ENCODE assay signal across 8 cellular contexts in genomic region chr17:10698116-10698818, GRCh38. TPM values are rescaled to one million over a fixed set of nuclear protein-coding genes. Genes with fewer than 3 reads are reported as not detected.
DNase-seq lines count a peak whose midpoint lies in the region; ATAC-seq and TF ChIP-seq lines count a peak whose summit lies in the region.

No MANE protein-coding gene starts in this region.

- H3K36me3 ChIP-seq in SU-DHL-6 (ENCODE audit: low read length), result peaks cover 10% of the 10 kb centered on the region
- H3K36me3 ChIP-seq in fibroblast of lung (ENCODE audit: control insufficient read depth, insufficient read depth, low read length), result peaks cover 1% of the 10 kb centered on the region
- no peaks in the 10 kb centered on the region for H3K36me3 ChIP-seq in neural progenitor cell

- H3K9me3 Mint-ChIP-seq in activated T-cell treated with anti-CD3 and anti-CD28 coated beads, Interleukin-2, amount 50 U/mL, for 4 hours, result no peaks in the 10 kb centered on the region
- no peaks in the 10 kb centered on the region for H3K9me3 Mint-ChIP-seq in neural progenitor cell

- H3K27ac Mint-ChIP-seq in neural progenitor cell, result peak overlapping the region; percentile 91

- H3K4me3 Mint-ChIP-seq in activated T-cell treated with anti-CD3 and anti-CD28 coated beads, Interleukin-2, amount 50 U/mL, for 4 hours, result peak overlapping the region; percentile 98
- H3K4me3 Mint-ChIP-seq in neural progenitor cell, result peak overlapping the region; percentile 96

- H3F3A ChIP-seq in SU-DHL-6 (ENCODE audit: insufficient read depth) (no peaks in the 10 kb centered on the region; the same call in 1 of the 2 replicates), neural progenitor cell (ENCODE audit: low read depth) (no peaks in the 10 kb centered on the region)

- H2AFZ ChIP-seq in SU-DHL-6 (ENCODE audit: low read depth, low read length, severe bottlenecking) (peak overlapping the region; percentile 85), fibroblast of lung (ENCODE audit: low read length) (peak overlapping the region; percentile 32), neural progenitor cell (replicated peaks) (peak overlapping the region; percentile 66)

- H3K36me3 Mint-ChIP-seq in activated T-cell treated with anti-CD3 and anti-CD28 coated beads, Interleukin-2, amount 50 U/mL, for 4 hours (ENCODE audit: insufficient read depth), result peaks cover 13% of the 10 kb centered on the region
- H3K36me3 Mint-ChIP-seq in neural progenitor cell, result no peaks in the 10 kb centered on the region

- H3K27me3 ChIP-seq in SU-DHL-6 (ENCODE audit: low read length), result no peaks in the 10 kb centered on the region
- H3K27me3 ChIP-seq in fibroblast of lung (ENCODE audit: control insufficient read depth, insufficient read depth, low read length), result no peaks in the 10 kb centered on the region
- no peaks in the 10 kb centered on the region for H3K27me3 ChIP-seq in neural progenitor cell

- DNase-seq in activated T-cell treated with anti-CD3 and anti-CD28 coated beads, Interleukin-2, amount 50 U/mL, for 4 hours, result no peak
- no peak for DNase-seq in activated T-cell treated with anti-CD3 and anti-CD28 coated beads, Interleukin-2, amount 50 U/mL, for 48 hours
- DNase-seq in fibroblast of lung (ENCODE audit: low read depth in 2 of 2), result peak; percentile 18 to 29
- no peak for DNase-seq in neural progenitor cell (ENCODE audit: low spot score)
- no peak for DNase-seq in NCI-H510A (lab: John Stamatoyannopoulos, UW)

- no peaks in the 10 kb centered on the region for H4K20me1 ChIP-seq in SU-DHL-6 (ENCODE audit: low read depth, low read length)
- no peaks in the 10 kb centered on the region for H4K20me1 ChIP-seq in fibroblast of lung (ENCODE audit: control insufficient read depth, extremely low read depth, insufficient read depth, low read length)
- no peaks in the 10 kb centered on the region for H4K20me1 ChIP-seq in neural progenitor cell (ENCODE audit: low read depth)

- H3K27ac ChIP-seq in SU-DHL-6 (ENCODE audit: low read depth, low read length) (peak overlapping the region; percentile 74), fibroblast of lung (ENCODE audit: insufficient read depth, low read length) (peak overlapping the region; percentile 63), neural progenitor cell (peak overlapping the region; percentile 38)

- H3K9me2 ChIP-seq in SU-DHL-6 (replicated peaks; ENCODE audit: insufficient read depth, low read length), result no peaks in the 10 kb centered on the region

- H3K4me1 Mint-ChIP-seq in activated T-cell treated with anti-CD3 and anti-CD28 coated beads, Interleukin-2, amount 50 U/mL, for 4 hours (ENCODE audit: low read depth), result peaks cover 62% of the 10 kb centered on the region
- peaks cover 9% of the 10 kb centered on the region for H3K4me1 Mint-ChIP-seq in neural progenitor cell

- no peak for TF ChIP-seq CTCF in SU-DHL-6 (IDR thresholded peaks at IDR 0.05; ENCODE audit: insufficient read depth, low read length, poor library complexity, severe bottlenecking)
- no peak for TF ChIP-seq CTCF in fibroblast of lung (conservative IDR thresholded peaks at IDR 0.05 in 1 of 2, IDR thresholded peaks at IDR 0.05 in 1 of 2; ENCODE audit: low read depth in 1 of 2, low read length in 2 of 2)
- TF ChIP-seq CTCF in neural progenitor cell (IDR thresholded peaks at IDR 0.05), result no peak

- ATAC-seq in activated T-cell treated with anti-CD3 and anti-CD28 coated beads, Interleukin-2, amount 50 U/mL, for 4 hours, result no peak
- no peak for ATAC-seq in GM18909 (IDR thresholded peaks at IDR 0.05; ENCODE audit: poor library complexity, unreplicated experiment)
- no peak for ATAC-seq in GM19324 (IDR thresholded peaks at IDR 0.05; ENCODE audit: low FRiP score, unreplicated experiment)

- H3K9me3 ChIP-seq in SU-DHL-6 (ENCODE audit: insufficient read depth, low read length), result no peaks in the 10 kb centered on the region
- no peaks in the 10 kb centered on the region for H3K9me3 ChIP-seq in fibroblast of lung (ENCODE audit: control insufficient read depth, insufficient read depth, low read depth, low read length)
- no peaks in the 10 kb centered on the region for H3K9me3 ChIP-seq in neural progenitor cell (ENCODE audit: low read depth)

- no peaks in the 10 kb centered on the region for H3K27me3 Mint-ChIP-seq in activated T-cell treated with anti-CD3 and anti-CD28 coated beads, Interleukin-2, amount 50 U/mL, for 4 hours (ENCODE audit: low read depth)
- no peaks in the 10 kb centered on the region for H3K27me3 Mint-ChIP-seq in neural progenitor cell (ENCODE audit: insufficient read depth, low read depth)

- H3K79me2 ChIP-seq in SU-DHL-6 (ENCODE audit: insufficient read depth, low read length), result peaks cover 51% of the 10 kb centered on the region
- H3K79me2 ChIP-seq in fibroblast of lung (ENCODE audit: control insufficient read depth, insufficient read depth, low read length), result peaks cover 19% of the 10 kb centered on the region
- H3K79me2 ChIP-seq in neural progenitor cell (ENCODE audit: low read depth), result peaks cover 76% of the 10 kb centered on the region

- H3K4me1 ChIP-seq in fibroblast of lung (ENCODE audit: control insufficient read depth, extremely low read depth, insufficient read depth, low read length) (peaks cover 4% of the 10 kb centered on the region), neural progenitor cell (peaks cover 10% of the 10 kb centered on the region)

- peak overlapping the region; percentile 89 for H3K9ac ChIP-seq in SU-DHL-6 (ENCODE audit: low read length)
- H3K9ac ChIP-seq in fibroblast of lung (ENCODE audit: insufficient read depth, low read length), result peak overlapping the region; percentile 84
- peak overlapping the region; percentile 18 for H3K9ac ChIP-seq in neural progenitor cell

- H3K4me2 ChIP-seq in SU-DHL-6 (ENCODE audit: low read depth, low read length, poor library complexity, severe bottlenecking) (peak overlapping the region; percentile 88), fibroblast of lung (ENCODE audit: extremely low read depth, insufficient read depth, low read length) (peak overlapping the region; percentile 90), neural progenitor cell (peak overlapping the region; percentile 85)

- H3K4me3 ChIP-seq in SU-DHL-6 (ENCODE audit: insufficient read depth, low read length, poor library complexity, severe bottlenecking) (peak overlapping the region; percentile 97), fibroblast of lung (replicated peaks in 1 of 4; ENCODE audit: control extremely low read depth in 1 of 4, insufficient read depth in 1 of 4, low read depth in 3 of 4, low read length in 4 of 4) (peak overlapping the region; percentile 76 to 92 (median 87)), neural progenitor cell (peak overlapping the region; percentile 91)

RNA-seq across cellular contexts. Expression of gene ADPRM, which starts 0.9 kb away (rescaled TPM):
- 1 to 10 TPM; 5.9 to 7.7 (median 7.6) TPM for total RNA-seq in activated T-cell treated with anti-CD3 and anti-CD28 coated beads, Interleukin-2, amount 50 U/mL, for 4 hours
- total RNA-seq in fibroblast of lung (17.0 and 25.4 TPM in 2 replicates), neural progenitor cell (ENCODE audit: low replicate concordance) (8.9 and 10.2 TPM in 2 replicates)
- polyA plus RNA-seq in fibroblast of lung, result 8.7 and 11.3 TPM in 2 replicates
- 6.0 and 7.3 TPM in 2 replicates for polyA plus RNA-seq in fibroblast of lung (2012)
- 1.4 and 2.5 TPM in 2 replicates for polyA minus RNA-seq in fibroblast of lung (ENCODE audit: low replicate concordance)

RNA-seq across cellular contexts. Expression of gene SCO1, which starts 0.9 kb away (rescaled TPM):
- total RNA-seq in activated T-cell treated with anti-CD3 and anti-CD28 coated beads, Interleukin-2, amount 50 U/mL, for 4 hours, result 10 to 100 TPM; 54.7 to 56.2 (median 55.7) TPM
- total RNA-seq in fibroblast of lung, result 31.8 and 56.6 TPM in 2 replicates
- 16.7 and 20.0 TPM in 2 replicates for polyA plus RNA-seq in fibroblast of lung
- polyA plus RNA-seq in fibroblast of lung (2012), result 17.4 and 22.9 TPM in 2 replicates
- polyA minus RNA-seq in fibroblast of lung (ENCODE audit: low replicate concordance), result 8.2 and 9.0 TPM in 2 replicates
- total RNA-seq in neural progenitor cell (ENCODE audit: low replicate concordance), result 32.4 and 39.0 TPM in 2 replicates

RNA-seq across cellular contexts. Expression of gene TMEM220, which starts 31.6 kb away (rescaled TPM):
- 1 to 10 TPM; 1.7 to 3.0 (median 1.8) TPM for total RNA-seq in activated T-cell treated with anti-CD3 and anti-CD28 coated beads, Interleukin-2, amount 50 U/mL, for 4 hours
- total RNA-seq in fibroblast of lung, result 3.1 and 4.3 TPM in 2 replicates
- 2.8 and 4.1 TPM in 2 replicates for polyA plus RNA-seq in fibroblast of lung
- polyA plus RNA-seq in fibroblast of lung (2012), result 4.7 and 6.0 TPM in 2 replicates
- polyA minus RNA-seq in fibroblast of lung (ENCODE audit: low replicate concordance), result 0.16 and 0.22 TPM in 2 replicates
- 0.28 and 1.5 TPM in 2 replicates for total RNA-seq in neural progenitor cell (ENCODE audit: low replicate concordance)

RNA-seq across cellular contexts. Expression of gene MYH3, which starts 41.2 kb away (rescaled TPM):
- total RNA-seq in activated T-cell treated with anti-CD3 and anti-CD28 coated beads, Interleukin-2, amount 50 U/mL, for 4 hours, result 1 to 10 TPM; 3.2 to 5.1 (median 4.1) TPM
- 0.50 and 0.51 TPM in 2 replicates for total RNA-seq in fibroblast of lung
- polyA plus RNA-seq in fibroblast of lung, result 0.25 and 1.0 TPM in 2 replicates
- polyA plus RNA-seq in fibroblast of lung (2012), result 0.44 and 0.52 TPM in 2 replicates
- polyA minus RNA-seq in fibroblast of lung (ENCODE audit: low replicate concordance), result not detected in 2 replicates
- 0.36 and 0.40 TPM in 2 replicates for total RNA-seq in neural progenitor cell (ENCODE audit: low replicate concordance)

Comparison
In these comparisons a context has a peak if more than half of its experiments do, and no peak if none do; other contexts are left out.
1. DNase-seq: peak in fibroblast of lung (2 of 2); none in activated T-cell treated with anti-CD3 and anti-CD28 coated beads, Interleukin-2, amount 50 U/mL, for 4 hours (single experiment), activated T-cell treated with anti-CD3 and anti-CD28 coated beads, Interleukin-2, amount 50 U/mL, for 48 hours (0 of 2), neural progenitor cell (single experiment) and NCI-H510A (single experiment).
2. H2AFZ ChIP-seq: peak in every context shown above with its lines; median percentile 85 in SU-DHL-6; 66 in neural progenitor cell; 32 in fibroblast of lung.
3. H3K9ac ChIP-seq: peak in every context shown above with its lines; median percentile 89 in SU-DHL-6; 84 in fibroblast of lung; 18 in neural progenitor cell.
4. Peak in every context shown above with its lines, with median percentiles within 50 percentile points of each other: H3K27ac ChIP-seq, H3K4me2 ChIP-seq and H3K4me3 ChIP-seq.